Comparison of ENCODE assay signal across 8 cellular contexts in the genomic region with DNA sequence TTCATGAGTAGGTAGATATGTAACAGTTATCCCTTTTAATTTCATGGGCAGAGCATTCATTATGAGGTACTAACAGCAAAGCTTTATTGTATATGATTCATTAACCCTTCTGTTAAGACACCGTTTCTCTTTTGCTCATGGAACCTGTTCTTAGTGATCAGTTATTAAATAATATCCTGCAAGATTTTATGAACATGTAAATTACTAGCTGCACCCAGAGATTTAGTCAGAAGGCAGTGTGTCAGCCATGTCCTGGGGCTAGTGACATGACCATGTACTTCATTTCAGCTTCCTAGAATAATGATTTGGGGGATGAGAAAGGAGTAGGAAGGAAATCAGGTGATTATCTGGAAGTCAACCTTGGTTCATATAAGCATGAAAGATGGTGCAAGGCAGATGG.
"Had no signal": no experiment of that assay in that cellular context is flagged by ENCODE, and none has a peak within 500 bp of the region (broad histone marks: within the 10 kb centered on the region; RNA-seq: fewer than 3 reads in every experiment).

No MANE protein-coding gene starts in this region.

- ATAC-seq: HepG2 had no signal

- H3K27ac ChIP-seq: GM23248, HL-60, KMS-11 had no signal

- H3K27ac Mint-ChIP-seq: H9, IgD-negative memory B cell had no signal

- H3K36me3 Mint-ChIP-seq: IgD-negative memory B cell had no signal

- H2AFZ ChIP-seq: GM23248 had no signal

- H3K4me2 ChIP-seq: KMS-11 had no signal

- H3K9me3 Mint-ChIP-seq: H9, IgD-negative memory B cell had no signal

- H3K4me3 ChIP-seq: GM23248 had no signal

- H3K4me1 Mint-ChIP-seq: H9 had no signal

- DNase-seq: H9, HCEC 1CT, KBM-7 had no signal

- H3K4me3 Mint-ChIP-seq: H9, IgD-negative memory B cell had no signal
